In genomic region chr22:32478994-32479393, GRCh38 we compare ENCODE assay signal across 34 cellular contexts. TPM values are rescaled to one million over a fixed set of nuclear protein-coding genes. Genes with fewer than 3 reads are reported as not detected.
DNase-seq lines count a peak whose midpoint lies in the region; ATAC-seq and TF ChIP-seq lines count a peak whose summit lies in the region.
"Had no signal": no experiment of that assay in that cellular context is flagged by ENCODE, and none has a peak within 500 bp of the region (broad histone marks: within the 10 kb centered on the region; RNA-seq: fewer than 3 reads in every experiment).

No MANE protein-coding gene starts in this region.

- peaks cover 14% of the 10 kb centered on the region for H3K36me3 Mint-ChIP-seq in activated CD8-positive, alpha-beta T cell treated with anti-CD3 and anti-CD28 coated beads for 36 hours (ENCODE audit: low read depth)
- peaks cover 21% of the 10 kb centered on the region for H3K36me3 Mint-ChIP-seq in activated CD8-positive, alpha-beta T cell treated with anti-CD3 and anti-CD28 coated beads, Interleukin-2, amount 10 ng/mL, durations not matched to agents 7 days and 5 days (ENCODE audit: low read depth)

- no peak overlapping the region for H3K9ac ChIP-seq in Loucy (ENCODE audit: low read depth, low read length, poor library complexity, severe bottlenecking)

- H3K4me3 ChIP-seq in Loucy (ENCODE audit: low read length, poor library complexity, severe bottlenecking) (peak overlapping the region; percentile 84), fibroblast of mammary gland (ENCODE audit: control insufficient read depth, low read depth, low read length) (no peak overlapping the region)
- H3K4me3 ChIP-seq: esophagus squamous epithelium, gastrocnemius medialis, hepatocyte, right lobe of liver, vagina had no signal

- peaks cover 31% of the 10 kb centered on the region for H3K4me1 Mint-ChIP-seq in activated CD8-positive, alpha-beta T cell treated with anti-CD3 and anti-CD28 coated beads for 36 hours (ENCODE audit: low read depth)
- peaks cover 31% of the 10 kb centered on the region for H3K4me1 Mint-ChIP-seq in activated CD8-positive, alpha-beta T cell treated with anti-CD3 and anti-CD28 coated beads, Interleukin-2, amount 10 ng/mL, durations not matched to agents 7 days and 5 days (ENCODE audit: low read depth)

- no peaks in the 10 kb centered on the region for H3K9me3 ChIP-seq in Loucy (ENCODE audit: insufficient read depth, low read depth, low read length)
- H3K9me3 ChIP-seq: BE2C, esophagus squamous epithelium, gastrocnemius medialis, right lobe of liver, vagina had no signal

- H3K9me3 Mint-ChIP-seq in activated CD8-positive, alpha-beta T cell treated with anti-CD3 and anti-CD28 coated beads for 36 hours = no peaks in the 10 kb centered on the region
- H3K9me3 Mint-ChIP-seq in activated CD8-positive, alpha-beta T cell treated with anti-CD3 and anti-CD28 coated beads, Interleukin-2, amount 10 ng/mL, durations not matched to agents 7 days and 5 days (ENCODE audit: insufficient read depth) = no peaks in the 10 kb centered on the region
- H3K9me3 Mint-ChIP-seq: activated B cell treated with CpG ODN at 0.5 μM for 24 hours; activated naive CD4-positive, alpha-beta T cell treated with anti-CD3 and anti-CD28 coated beads, Interleukin-2, amount 50 U/mL, for 72 hours; activated T-helper 17 cell treated with anti-CD3 and anti-CD28 coated beads, Interleukin-2, amount 50 U/mL, for 72 hours; dendritic cell treated with granulocyte-macrophage colony-stimulating factor and Interleukin-4, amounts not matched to agents 40 ng/mL and 50 ng/mL, for 4 days; memory B cell; stimulated activated memory B cell treated with anti-CD40 and anti-IgM and Interleukin-4, amounts not matched to agents 10 μg/mL and 1 μg/mL and 100 μg/mL, for 72 hours had no signal

- no peak for DNase-seq in activated CD8-positive, alpha-beta T cell treated with anti-CD3 and anti-CD28 coated beads for 36 hours
- no peak for DNase-seq in activated CD8-positive, alpha-beta T cell treated with anti-CD3 and anti-CD28 coated beads, Interleukin-2, amount 10 ng/mL, durations not matched to agents 7 days and 5 days
- DNase-seq in fibroblast of mammary gland (ENCODE audit: low read depth) = peak; percentile 59
- peak; percentile 35 for DNase-seq in superior temporal gyrus (ENCODE audit: extremely low spot score)
- no peak for DNase-seq in DMS79 (lab: John Stamatoyannopoulos, UW)
- no peak for DNase-seq in left lobe of liver (ENCODE audit: low spot score)
- DNase-seq: activated B cell treated with CpG ODN at 0.5 μM for 24 hours; BE2C; central memory CD4-positive, alpha-beta T cell; esophagus squamous epithelium; gastrocnemius medialis; GF-D8; left colon; NCI-H1092 treated with DMSO at 0.1 percent for 48 hours; NCI-H187 treated with DMSO at 0.1 percent for 48 hours; NCI-H524 treated with DMSO at 0.1 percent for 48 hours; right lobe of liver; SIG-M5; stimulated activated CD4-positive, alpha-beta T cell treated with anti-CD3 and anti-CD28 coated beads, Interleukin-12 subunit alpha, Interleukin-12 subunit beta, amount 100 ng/mL, for 4 hours; stimulated activated CD4-positive, alpha-beta T cell treated with anti-CD3 and anti-CD28 coated beads, Interleukin-4, amount 100 ng/mL, for 24 hours; SW 1271; T1000 had no signal

- H3K27me3 Mint-ChIP-seq in activated CD8-positive, alpha-beta T cell treated with anti-CD3 and anti-CD28 coated beads for 36 hours = no peaks in the 10 kb centered on the region
- no peaks in the 10 kb centered on the region for H3K27me3 Mint-ChIP-seq in activated CD8-positive, alpha-beta T cell treated with anti-CD3 and anti-CD28 coated beads, Interleukin-2, amount 10 ng/mL, durations not matched to agents 7 days and 5 days (ENCODE audit: low read depth)
- H3K27me3 Mint-ChIP-seq: activated B cell treated with CpG ODN at 0.5 μM for 24 hours; activated T-helper 17 cell treated with anti-CD3 and anti-CD28 coated beads, Interleukin-2, amount 50 U/mL, for 72 hours; dendritic cell treated with granulocyte-macrophage colony-stimulating factor and Interleukin-4, amounts not matched to agents 40 ng/mL and 50 ng/mL, for 4 days; memory B cell; stimulated activated memory B cell treated with anti-CD40 and anti-IgM and Interleukin-4, amounts not matched to agents 10 μg/mL and 1 μg/mL and 100 μg/mL, for 72 hours had no signal

- H3K36me3 ChIP-seq in Loucy (ENCODE audit: insufficient read depth, low read length) = peaks cover 15% of the 10 kb centered on the region; the same call in 1 of the 2 replicates

- H3K27me3 ChIP-seq in Loucy (ENCODE audit: insufficient read depth, low read length, poor library complexity, severe bottlenecking) = no peaks in the 10 kb centered on the region
- H3K27me3 ChIP-seq: BE2C, esophagus squamous epithelium, gastrocnemius medialis, hepatocyte, right lobe of liver, vagina had no signal

- peak overlapping the region; percentile 97 for H3K4me2 ChIP-seq in Loucy (ENCODE audit: low read depth, low read length, poor library complexity, severe bottlenecking)
- H3K4me2 ChIP-seq: hepatocyte had no signal

- CTCF ChIA-PET in activated CD8-positive, alpha-beta T cell treated with anti-CD3 and anti-CD28 coated beads for 36 hours (lab: Charles Lee) = no interaction called here
- CTCF ChIA-PET in activated CD8-positive, alpha-beta T cell treated with anti-CD3 and anti-CD28 coated beads, Interleukin-2, amount 10 ng/mL, durations not matched to agents 7 days and 5 days (lab: Charles Lee) = no interaction called here

- POLR2A ChIA-PET in activated CD8-positive, alpha-beta T cell treated with anti-CD3 and anti-CD28 coated beads for 36 hours (lab: Charles Lee) = no interaction called here
- POLR2A ChIA-PET in activated CD8-positive, alpha-beta T cell treated with anti-CD3 and anti-CD28 coated beads, Interleukin-2, amount 10 ng/mL, durations not matched to agents 7 days and 5 days (lab: Charles Lee) = no interaction called here

- H3K4me3 Mint-ChIP-seq in activated CD8-positive, alpha-beta T cell treated with anti-CD3 and anti-CD28 coated beads for 36 hours = no peak overlapping the region
- H3K4me3 Mint-ChIP-seq in activated CD8-positive, alpha-beta T cell treated with anti-CD3 and anti-CD28 coated beads, Interleukin-2, amount 10 ng/mL, durations not matched to agents 7 days and 5 days = no peak overlapping the region
- H3K4me3 Mint-ChIP-seq: activated B cell treated with CpG ODN at 0.5 μM for 24 hours; dendritic cell treated with granulocyte-macrophage colony-stimulating factor and Interleukin-4, amounts not matched to agents 40 ng/mL and 50 ng/mL, for 4 days; memory B cell; stimulated activated memory B cell treated with anti-CD40 and anti-IgM and Interleukin-4, amounts not matched to agents 10 μg/mL and 1 μg/mL and 100 μg/mL, for 72 hours had no signal

- H3K9me2 ChIP-seq in Loucy (replicated peaks; ENCODE audit: low read depth, low read length) = no peaks in the 10 kb centered on the region

- peaks cover 50% of the 10 kb centered on the region for H3K4me1 ChIP-seq in Loucy (ENCODE audit: insufficient read depth, low read length, poor library complexity, severe bottlenecking)

- ATAC-seq in activated CD8-positive, alpha-beta T cell treated with anti-CD3 and anti-CD28 coated beads for 36 hours = no peak
- ATAC-seq in activated CD8-positive, alpha-beta T cell treated with anti-CD3 and anti-CD28 coated beads, Interleukin-2, amount 10 ng/mL, durations not matched to agents 7 days and 5 days = no peak
- ATAC-seq in GM19324 (IDR thresholded peaks at IDR 0.05; ENCODE audit: low FRiP score, unreplicated experiment) (no peak), left lobe of liver (no peak)
- ATAC-seq: activated naive CD4-positive, alpha-beta T cell treated with anti-CD3 and anti-CD28 coated beads, Interleukin-2, amount 50 U/mL, for 72 hours; activated T-helper 17 cell treated with anti-CD3 and anti-CD28 coated beads, Interleukin-2, amount 50 U/mL, for 72 hours; gastrocnemius medialis; left colon; Panc1; right lobe of liver; stimulated activated memory B cell treated with anti-CD40 and anti-IgM and Interleukin-4, amounts not matched to agents 10 μg/mL and 1 μg/mL and 100 μg/mL, for 72 hours had no signal

- peak overlapping the region; percentile 50 for H3K27ac Mint-ChIP-seq in activated CD8-positive, alpha-beta T cell treated with anti-CD3 and anti-CD28 coated beads for 36 hours
- H3K27ac Mint-ChIP-seq in activated CD8-positive, alpha-beta T cell treated with anti-CD3 and anti-CD28 coated beads, Interleukin-2, amount 10 ng/mL, durations not matched to agents 7 days and 5 days = no peak overlapping the region
- H3K27ac Mint-ChIP-seq: activated B cell treated with CpG ODN at 0.5 μM for 24 hours; activated naive CD4-positive, alpha-beta T cell treated with anti-CD3 and anti-CD28 coated beads, Interleukin-2, amount 50 U/mL, for 72 hours; dendritic cell treated with granulocyte-macrophage colony-stimulating factor and Interleukin-4, amounts not matched to agents 40 ng/mL and 50 ng/mL, for 4 days; memory B cell; stimulated activated memory B cell treated with anti-CD40 and anti-IgM and Interleukin-4, amounts not matched to agents 10 μg/mL and 1 μg/mL and 100 μg/mL, for 72 hours had no signal

- intact Hi-C loops in activated CD8-positive, alpha-beta T cell treated with anti-CD3 and anti-CD28 coated beads for 36 hours (cut with micrococcal nuclease) = no loop called here

- no peak for TF ChIP-seq CTCF in activated CD8-positive, alpha-beta T cell treated with anti-CD3 and anti-CD28 coated beads for 36 hours (IDR thresholded peaks at IDR 0.05)
- TF ChIP-seq CTCF in Loucy (conservative IDR thresholded peaks at IDR 0.05; ENCODE audit: low read length) (no peak), fibroblast of mammary gland (conservative IDR thresholded peaks at IDR 0.05; ENCODE audit: control insufficient read depth, insufficient read depth, low read depth, low read length) (no peak)

- H3K79me2 ChIP-seq in Loucy (ENCODE audit: insufficient read depth, low read length) = peaks cover 89% of the 10 kb centered on the region

- H4K20me1 ChIP-seq in Loucy (ENCODE audit: insufficient read depth, low read length, poor library complexity, severe bottlenecking) = peaks cover 79% of the 10 kb centered on the region

- H2AFZ ChIP-seq in Loucy (ENCODE audit: low read length) = no peak overlapping the region
- H2AFZ ChIP-seq: hepatocyte had no signal

- H3F3A ChIP-seq in Loucy (ENCODE audit: low read depth) = no peaks in the 10 kb centered on the region

RNA-seq across cellular contexts. Expression of gene FBXO7, which starts 4.4 kb away (rescaled TPM):
- total RNA-seq in activated CD8-positive, alpha-beta T cell treated with anti-CD3 and anti-CD28 coated beads for 36 hours = 10 to 100 TPM; 77.2 to 78.1 TPM
- 10 to 100 TPM; 84.0 to 90.0 TPM for total RNA-seq in activated CD8-positive, alpha-beta T cell treated with anti-CD3 and anti-CD28 coated beads, Interleukin-2, amount 10 ng/mL, durations not matched to agents 7 days and 5 days
- 53.2 TPM for total RNA-seq in left lobe of liver

RNA-seq across cellular contexts. Expression of gene BPIFC, which starts 14.7 kb away (rescaled TPM):
- not detected for total RNA-seq in activated CD8-positive, alpha-beta T cell treated with anti-CD3 and anti-CD28 coated beads for 36 hours
- not detected for total RNA-seq in activated CD8-positive, alpha-beta T cell treated with anti-CD3 and anti-CD28 coated beads, Interleukin-2, amount 10 ng/mL, durations not matched to agents 7 days and 5 days
- total RNA-seq in left lobe of liver = not detected
- total RNA-seq: activated B cell treated with CpG ODN at 0.5 μM for 24 hours; activated naive CD4-positive, alpha-beta T cell treated with anti-CD3 and anti-CD28 coated beads, Interleukin-2, amount 50 U/mL, for 72 hours; activated T-helper 17 cell treated with anti-CD3 and anti-CD28 coated beads, Interleukin-2, amount 50 U/mL, for 72 hours; gastrocnemius medialis; hepatocyte; left colon; posterior vena cava; right lobe of liver; temporal lobe; vagina had no signal

Comparison
In these comparisons a context has a peak if more than half of its experiments do, and no peak if none do; other contexts are left out.
1. DNase-seq: peak in fibroblast of mammary gland (single experiment) and superior temporal gyrus (single experiment); none in activated CD8-positive, alpha-beta T cell treated with anti-CD3 and anti-CD28 coated beads for 36 hours (single experiment), activated CD8-positive, alpha-beta T cell treated with anti-CD3 and anti-CD28 coated beads, Interleukin-2, amount 10 ng/mL, durations not matched to agents 7 days and 5 days (single experiment), DMS79 (single experiment) and left lobe of liver (single experiment).